ENCODE assay signal across 37 cellular contexts in the genomic region with DNA sequence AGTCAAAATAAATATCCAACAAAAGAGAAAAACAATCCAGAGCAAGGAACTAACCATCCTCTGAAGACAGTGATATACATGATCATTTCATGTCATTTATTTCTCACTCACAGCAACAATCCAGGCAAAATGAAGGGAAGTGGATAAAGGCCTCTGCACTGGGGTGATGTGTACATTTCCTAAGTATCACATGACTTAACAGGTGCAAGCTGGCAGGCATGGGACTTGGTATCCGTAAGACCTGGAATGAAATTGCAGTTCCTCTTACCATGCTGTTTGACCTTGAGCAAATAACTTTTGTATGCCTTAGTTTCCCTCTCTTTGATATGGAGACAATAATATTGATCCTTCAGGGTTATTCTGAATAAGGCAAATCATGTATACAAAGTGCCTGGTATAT.
"Had no signal": no experiment of that assay in that cellular context is flagged by ENCODE, and none has a peak within 500 bp of the region (broad histone marks: within the 10 kb centered on the region; RNA-seq: fewer than 3 reads in every experiment).

No MANE protein-coding gene starts in this region.

- H3K4me3 ChIP-seq: adrenal gland, breast epithelium, cardiac muscle cell, coronary artery, dorsolateral prefrontal cortex had no signal

- H3K9me3 Mint-ChIP-seq: activated CD4-positive, alpha-beta memory T cell treated with anti-CD3 and anti-CD28 coated beads for 36 hours; activated CD4-positive, alpha-beta T cell treated with anti-CD3 and anti-CD28 coated beads, Interleukin-2, amount 10 ng/mL, durations not matched to agents 24 days and 14 days; activated naive CD4-positive, alpha-beta T cell treated with anti-CD3 and anti-CD28 coated beads for 36 hours; activated naive CD4-positive, alpha-beta T cell treated with anti-CD3 and anti-CD28 coated beads, Interleukin-2, amount 50 U/mL, for 24 hours; activated naive CD8-positive, alpha-beta T cell treated with anti-CD3 and anti-CD28 coated beads for 36 hours; activated naive CD8-positive, alpha-beta T cell treated with anti-CD3 and anti-CD28 coated beads, Interleukin-2, amount 50 U/mL, for 24 hours; activated T-helper 1 cell treated with anti-CD3 and anti-CD28 coated beads, Interleukin-12 subunit alpha, Interleukin-12 subunit beta, Interleukin-2, Interleukin-4 antibody, amounts not matched to agents 30 ng/mL and 10 ng/mL and 1 ng/mL, durations not matched to agents 14 hours and 24 hours and 36 hours; activated T-helper 2 cell treated with anti-CD3 and anti-CD28 coated beads, Interferon-gamma antibody, Interleukin-2, Interleukin-4, amounts not matched to agents 10 μg/mL and 5 μg/mL and 100 μg/mL, durations not matched to agents 14 hours and 24 hours and 36 hours; brain; dendritic cell treated with granulocyte-macrophage colony-stimulating factor and Interleukin-4, amounts not matched to agents 40 ng/mL and 50 ng/mL, for 4 days; T-helper 2 cell treated with Interferon-gamma antibody and Interleukin-4, amounts not matched to agents 5 μg/mL and 100 μg/mL, for 36 hours had no signal

- H3K36me3 Mint-ChIP-seq: activated CD4-positive, alpha-beta memory T cell treated with anti-CD3 and anti-CD28 coated beads for 36 hours; activated CD8-positive, alpha-beta memory T cell treated with anti-CD3 and anti-CD28 coated beads, Interleukin-2, amount 10 ng/mL, durations not matched to agents 7 days and 5 days; activated naive CD4-positive, alpha-beta T cell treated with anti-CD3 and anti-CD28 coated beads, Interleukin-2, amount 50 U/mL, for 24 hours; activated naive CD8-positive, alpha-beta T cell treated with anti-CD3 and anti-CD28 coated beads for 36 hours; brain had no signal

- H3K36me3 ChIP-seq: adrenal gland, breast epithelium, cardiac muscle cell had no signal

- ATAC-seq: activated CD4-positive, alpha-beta T cell treated with anti-CD3 and anti-CD28 coated beads for 36 hours; activated CD8-positive, alpha-beta memory T cell treated with anti-CD3 and anti-CD28 coated beads, Interleukin-2, amount 10 ng/mL, durations not matched to agents 7 days and 5 days; activated CD8-positive, alpha-beta T cell treated with anti-CD3 and anti-CD28 coated beads, Interleukin-2, amount 10 ng/mL, durations not matched to agents 7 days and 5 days; activated naive CD8-positive, alpha-beta T cell treated with anti-CD3 and anti-CD28 coated beads, Interleukin-2, amount 50 U/mL, for 24 hours; esophagus mucosa; T-helper 17 cell had no signal

- H3K4me1 Mint-ChIP-seq: activated CD4-positive, alpha-beta T cell treated with anti-CD3 and anti-CD28 coated beads for 36 hours; activated CD4-positive, alpha-beta T cell treated with anti-CD3 and anti-CD28 coated beads, Interleukin-2, amount 10 ng/mL, durations not matched to agents 24 days and 14 days; activated CD8-positive, alpha-beta memory T cell treated with anti-CD3 and anti-CD28 coated beads, Interleukin-2, amount 10 ng/mL, durations not matched to agents 7 days and 5 days; activated naive CD4-positive, alpha-beta T cell treated with anti-CD3 and anti-CD28 coated beads, Interleukin-2, amount 50 U/mL, for 24 hours; activated naive CD8-positive, alpha-beta T cell treated with anti-CD3 and anti-CD28 coated beads for 36 hours; activated naive CD8-positive, alpha-beta T cell treated with anti-CD3 and anti-CD28 coated beads, Interleukin-2, amount 50 U/mL, for 24 hours; T-helper 17 cell had no signal

- H3K27me3 ChIP-seq: adrenal gland, breast epithelium, cardiac muscle cell, dorsolateral prefrontal cortex had no signal

- DNase-seq: activated CD4-positive, alpha-beta memory T cell treated with anti-CD3 and anti-CD28 coated beads for 36 hours; activated CD4-positive, alpha-beta T cell treated with anti-CD3 and anti-CD28 coated beads for 36 hours; activated CD4-positive, alpha-beta T cell treated with anti-CD3 and anti-CD28 coated beads, Interleukin-2, amount 10 ng/mL, durations not matched to agents 24 days and 14 days; activated CD4-positive, CD25-positive, alpha-beta regulatory T cell; activated CD4-positive, CD25-positive, alpha-beta regulatory T cell treated with anti-CD3 and anti-CD28 coated beads, Interleukin-2, amount 50 U/mL, for 72 hours; activated CD8-positive, alpha-beta memory T cell treated with anti-CD3 and anti-CD28 coated beads, Interleukin-2, amount 10 ng/mL, durations not matched to agents 7 days and 5 days; activated CD8-positive, alpha-beta memory T cell treated with anti-CD3 and anti-CD28 coated beads, Interleukin-2, amount 50 U/mL, for 4 hours; activated CD8-positive, alpha-beta T cell treated with anti-CD3 and anti-CD28 coated beads, Interleukin-2, amount 10 ng/mL, durations not matched to agents 7 days and 5 days; activated effector memory CD4-positive, alpha-beta T cell treated with anti-CD3 and anti-CD28 coated beads, Interleukin-2, amount 50 U/mL, for 16 hours; activated naive CD4-positive, alpha-beta T cell treated with anti-CD3 and anti-CD28 coated beads for 36 hours; activated naive CD8-positive, alpha-beta T cell treated with anti-CD3 and anti-CD28 coated beads for 36 hours; activated naive CD8-positive, alpha-beta T cell treated with anti-CD3 and anti-CD28 coated beads, Interleukin-2, amount 50 U/mL, for 24 hours; activated T-cell treated with anti-CD3 and anti-CD28 coated beads, Interleukin-2, amount 50 U/mL, for 1 hour; activated T-cell treated with anti-CD3 and anti-CD28 coated beads, Interleukin-2, amount 50 U/mL, for 48 hours; adrenal gland; amygdala; aorta; central memory CD4-positive, alpha-beta T cell; cerebellar nuclear complex; dorsolateral prefrontal cortex; effector memory CD4-positive, alpha-beta T cell; endodermal cell; foreskin fibroblast; head of caudate nucleus; T-helper 1 cell; T-helper 17 cell; T1000 had no signal

- H3K27me3 Mint-ChIP-seq: activated CD4-positive, alpha-beta memory T cell treated with anti-CD3 and anti-CD28 coated beads for 36 hours; brain; dendritic cell treated with granulocyte-macrophage colony-stimulating factor and Interleukin-4, amounts not matched to agents 40 ng/mL and 50 ng/mL, for 4 days had no signal

- H3K27ac ChIP-seq: adrenal gland, breast epithelium, cardiac muscle cell, coronary artery, dorsolateral prefrontal cortex had no signal

- H3K27ac Mint-ChIP-seq: activated CD4-positive, alpha-beta memory T cell treated with anti-CD3 and anti-CD28 coated beads for 36 hours; activated CD4-positive, alpha-beta T cell treated with anti-CD3 and anti-CD28 coated beads for 36 hours; activated CD4-positive, alpha-beta T cell treated with anti-CD3 and anti-CD28 coated beads, Interleukin-2, amount 10 ng/mL, durations not matched to agents 24 days and 14 days; activated CD8-positive, alpha-beta memory T cell treated with anti-CD3 and anti-CD28 coated beads, Interleukin-2, amount 10 ng/mL, durations not matched to agents 7 days and 5 days; activated CD8-positive, alpha-beta T cell treated with anti-CD3 and anti-CD28 coated beads, Interleukin-2, amount 10 ng/mL, durations not matched to agents 7 days and 5 days; activated naive CD4-positive, alpha-beta T cell treated with anti-CD3 and anti-CD28 coated beads for 36 hours; activated naive CD4-positive, alpha-beta T cell treated with anti-CD3 and anti-CD28 coated beads, Interleukin-2, amount 50 U/mL, for 24 hours; activated naive CD8-positive, alpha-beta T cell treated with anti-CD3 and anti-CD28 coated beads for 36 hours; activated naive CD8-positive, alpha-beta T cell treated with anti-CD3 and anti-CD28 coated beads, Interleukin-2, amount 50 U/mL, for 24 hours; activated T-helper 1 cell treated with anti-CD3 and anti-CD28 coated beads, Interleukin-12 subunit alpha, Interleukin-12 subunit beta, Interleukin-2, Interleukin-4 antibody, amounts not matched to agents 30 ng/mL and 10 ng/mL and 1 ng/mL, durations not matched to agents 14 hours and 24 hours and 36 hours; activated T-helper 2 cell treated with anti-CD3 and anti-CD28 coated beads, Interferon-gamma antibody, Interleukin-2, Interleukin-4, amounts not matched to agents 10 μg/mL and 5 μg/mL and 100 μg/mL, durations not matched to agents 14 hours and 24 hours and 36 hours; dendritic cell treated with granulocyte-macrophage colony-stimulating factor and Interleukin-4, amounts not matched to agents 40 ng/mL and 50 ng/mL, for 4 days; endodermal cell; T-helper 17 cell; T-helper 2 cell treated with Interferon-gamma antibody and Interleukin-4, amounts not matched to agents 5 μg/mL and 100 μg/mL, for 36 hours had no signal

- H3K4me1 ChIP-seq: breast epithelium had no signal

- H3K9me3 ChIP-seq: adrenal gland, breast epithelium had no signal

- H3K4me3 Mint-ChIP-seq: activated CD4-positive, alpha-beta memory T cell treated with anti-CD3 and anti-CD28 coated beads for 36 hours; activated CD4-positive, alpha-beta T cell treated with anti-CD3 and anti-CD28 coated beads for 36 hours; activated CD4-positive, alpha-beta T cell treated with anti-CD3 and anti-CD28 coated beads, Interleukin-2, amount 10 ng/mL, durations not matched to agents 24 days and 14 days; activated CD8-positive, alpha-beta memory T cell treated with anti-CD3 and anti-CD28 coated beads, Interleukin-2, amount 10 ng/mL, durations not matched to agents 7 days and 5 days; activated CD8-positive, alpha-beta T cell treated with anti-CD3 and anti-CD28 coated beads, Interleukin-2, amount 10 ng/mL, durations not matched to agents 7 days and 5 days; activated naive CD4-positive, alpha-beta T cell treated with anti-CD3 and anti-CD28 coated beads for 36 hours; activated naive CD4-positive, alpha-beta T cell treated with anti-CD3 and anti-CD28 coated beads, Interleukin-2, amount 50 U/mL, for 24 hours; activated naive CD8-positive, alpha-beta T cell treated with anti-CD3 and anti-CD28 coated beads for 36 hours; activated naive CD8-positive, alpha-beta T cell treated with anti-CD3 and anti-CD28 coated beads, Interleukin-2, amount 50 U/mL, for 24 hours; activated T-helper 1 cell treated with anti-CD3 and anti-CD28 coated beads, Interleukin-12 subunit alpha, Interleukin-12 subunit beta, Interleukin-2, Interleukin-4 antibody, amounts not matched to agents 30 ng/mL and 10 ng/mL and 1 ng/mL, durations not matched to agents 14 hours and 24 hours and 36 hours; brain; dendritic cell treated with granulocyte-macrophage colony-stimulating factor and Interleukin-4, amounts not matched to agents 40 ng/mL and 50 ng/mL, for 4 days; endodermal cell; T-helper 17 cell; T-helper 2 cell treated with Interferon-gamma antibody and Interleukin-4, amounts not matched to agents 5 μg/mL and 100 μg/mL, for 36 hours had no signal
